In the genomic region with DNA sequence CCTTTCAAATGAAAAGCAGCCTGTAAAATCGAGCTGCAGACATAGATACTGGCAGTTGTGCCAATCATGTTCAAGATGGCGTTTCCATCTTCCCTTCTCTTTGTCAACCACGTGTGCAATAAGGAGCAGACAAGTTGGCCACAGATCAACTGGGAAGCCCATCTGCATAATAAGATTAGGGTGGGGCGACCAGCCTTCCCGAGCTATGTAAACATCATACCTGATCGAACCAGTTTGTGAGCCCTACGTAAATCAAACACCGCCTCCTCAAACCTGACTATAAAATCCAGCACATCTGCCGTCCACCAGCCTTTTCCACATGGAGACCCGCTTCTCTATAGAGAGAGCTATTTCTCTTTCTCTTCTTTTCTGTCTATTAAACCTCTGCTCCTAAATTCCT, we compare ENCODE assay signal across 25 cellular contexts. TPM values are rescaled to one million over a fixed set of nuclear protein-coding genes. Genes with fewer than 3 reads are reported as not detected.
DNase-seq lines count a peak whose midpoint lies in the region; ATAC-seq, FAIRE-seq and TF ChIP-seq lines count a peak whose summit lies in the region.
"Had no signal": no experiment of that assay in that cellular context is flagged by ENCODE, and none has a peak within 500 bp of the region (broad histone marks: within the 10 kb centered on the region; RNA-seq: fewer than 3 reads in every experiment).

No MANE protein-coding gene starts in this region.

- no peaks in the 10 kb centered on the region for H3K9me3 Mint-ChIP-seq in progenitor cell of endocrine pancreas (ENCODE audit: low read depth)
- H3K9me3 Mint-ChIP-seq: activated CD4-positive, alpha-beta T cell treated with anti-CD3 and anti-CD28 coated beads, Interleukin-2, amount 10 ng/mL, durations not matched to agents 7 days and 5 days; activated naive CD8-positive, alpha-beta T cell treated with anti-CD3 and anti-CD28 coated beads for 36 hours; activated T-helper 17 cell treated with anti-CD3 and anti-CD28 coated beads, Interleukin-2, amount 50 U/mL, for 72 hours had no signal

- DNase-seq in HAP-1 (ENCODE audit: low spot score in 2 of 2) = peak; percentile 6 to 56
- peak; percentile 73 for DNase-seq in NCI-H2171 treated with DMSO at 0.1 percent for 48 hours (lab: John Stamatoyannopoulos, UW)
- DNase-seq in K562 (ENCODE audit: extremely low read depth in 1 of 4, low spot score in 3 of 4) = no peak
- DNase-seq in small intestine = peak; percentile 2
- no peak for DNase-seq in NOMO-1 (lab: John Stamatoyannopoulos, UW; ENCODE audit: unreplicated experiment in 2 of 2)
- DNase-seq in NCI-H345 treated with DMSO at 0.1 percent for 48 hours (lab: John Stamatoyannopoulos, UW; ENCODE audit: unreplicated experiment) = no peak
- DNase-seq in progenitor cell of endocrine pancreas (ENCODE audit: low spot score, unreplicated experiment) = no peak
- DNase-seq: activated CD4-positive, alpha-beta T cell treated with anti-CD3 and anti-CD28 coated beads, Interleukin-2, amount 10 ng/mL, durations not matched to agents 7 days and 5 days; activated naive CD8-positive, alpha-beta T cell treated with anti-CD3 and anti-CD28 coated beads for 36 hours; AML-193; cerebellar nuclear complex; effector CD8-positive, alpha-beta T cell; HFFc6; left lung; NCI-H1436; NCI-H345; SHP77; stimulated activated CD4-positive, alpha-beta T cell treated with anti-CD3 and anti-CD28 coated beads, Interleukin-12 subunit alpha, Interleukin-12 subunit beta, amount 100 ng/mL, for 4 hours; T-helper 1 cell; upper lobe of right lung had no signal

- H3K27ac ChIP-seq in K562 (ENCODE audit: extremely low read depth, low read depth, low read length) (no peak overlapping the region), small intestine (ENCODE audit: low read depth in 1 of 2, low read length in 1 of 2) (no peak overlapping the region)
- H3K27ac ChIP-seq: left lung, neural progenitor cell, upper lobe of right lung had no signal

- CTCF ChIA-PET in K562 (lab: Yijun Ruan, JAX; ENCODE audit: low intra/inter-chr PET ratio) = no interaction called here

- H3K36me3 ChIP-seq in HAP-1 (replicated peaks) (no peaks in the 10 kb centered on the region), K562 (ENCODE audit: control insufficient read depth, insufficient read depth, low read length) (no peaks in the 10 kb centered on the region), small intestine (ENCODE audit: control insufficient read depth in 2 of 2, insufficient read depth in 2 of 2, low read length in 2 of 2) (no peaks in the 10 kb centered on the region)
- H3K36me3 ChIP-seq: left lung, neural progenitor cell, upper lobe of right lung had no signal

- H2AFZ ChIP-seq in K562 (ENCODE audit: low read depth, low read length) = 0 out of 2 replicates have a peak overlapping the region, but pooled peaks have one; percentile 37
- H2AFZ ChIP-seq: neural progenitor cell had no signal

- no peak overlapping the region for H3K9ac ChIP-seq in K562 (ENCODE audit: insufficient read depth in 1 of 2, low read depth in 2 of 2, low read length in 2 of 2)
- H3K9ac ChIP-seq: neural progenitor cell had no signal

- no peaks in the 10 kb centered on the region for H3K79me2 ChIP-seq in K562 (ENCODE audit: control insufficient read depth, insufficient read depth, low read length)

- peaks cover 15% of the 10 kb centered on the region for H3K4me1 Mint-ChIP-seq in progenitor cell of endocrine pancreas (ENCODE audit: low read depth)
- H3K4me1 Mint-ChIP-seq: activated naive CD8-positive, alpha-beta T cell treated with anti-CD3 and anti-CD28 coated beads for 36 hours; activated T-helper 17 cell treated with anti-CD3 and anti-CD28 coated beads, Interleukin-2, amount 50 U/mL, for 72 hours had no signal

- TF ChIP-seq RAD21 in K562 (CRISPR knock-in tag; conservative IDR thresholded peaks at IDR 0.05 in 1 of 2, IDR thresholded peaks at IDR 0.05 in 1 of 2) = no peak

- 0% methylated on average over 10 of the region's 10 CpGs for WGBS in K562 (ENCODE audit: insufficient coverage, low coverage, missing lambda C conversion rate)
- 33 to 63% (median 53%) methylated on average over 10 of the region's 10 CpGs for WGBS in small intestine, 3 donors

- H3K4me1 ChIP-seq in HAP-1 (peaks cover 12% of the 10 kb centered on the region), K562 (replicated peaks in 1 of 2; ENCODE audit: control insufficient read depth in 2 of 2, insufficient read depth in 2 of 2, low read length in 2 of 2) (no peaks in the 10 kb centered on the region), small intestine (ENCODE audit: control insufficient read depth in 2 of 2, insufficient read depth in 1 of 2, low read depth in 1 of 2, low read length in 1 of 2) (no peaks in the 10 kb centered on the region)
- H3K4me1 ChIP-seq: left lung, neural progenitor cell, upper lobe of right lung had no signal

- FAIRE-seq in K562 (lab: Jason Lieb, UNC) (no peak), small intestine (lab: Jason Lieb, UNC) (no peak)
- FAIRE-seq: G401.6 had no signal

- no peak overlapping the region for H3K4me2 ChIP-seq in K562 (ENCODE audit: insufficient read depth, low read length)
- H3K4me2 ChIP-seq: neural progenitor cell had no signal

- TF ChIP-seq POLR2A in K562 (conservative IDR thresholded peaks at IDR 0.05) = no peak

- POLR2A ChIA-PET in K562 (lab: Yijun Ruan, JAX) = interaction anchor here (1.1 kb wide), 1 partner anchor 168 kb away, joined by 4 read pairs; no protein-coding TSS in a partner anchor

- H3K4me3 ChIP-seq in HAP-1 = no peak overlapping the region
- no peak overlapping the region for H3K4me3 ChIP-seq in K562
- H3K4me3 ChIP-seq in small intestine (ENCODE audit: low read depth in 1 of 2, low read length in 2 of 2) = no peak overlapping the region
- H3K4me3 ChIP-seq: left lung, neural progenitor cell, upper lobe of right lung had no signal

- H3K27me3 ChIP-seq in HAP-1 (ENCODE audit: low read depth) (no peaks in the 10 kb centered on the region), K562 (ENCODE audit: control insufficient read depth in 2 of 2, insufficient read depth in 2 of 2, low read length in 2 of 2) (no peaks in the 10 kb centered on the region), small intestine (ENCODE audit: control insufficient read depth in 2 of 2, insufficient read depth in 2 of 2, low read length in 2 of 2) (no peaks in the 10 kb centered on the region)
- H3K27me3 ChIP-seq: left lung, neural progenitor cell, upper lobe of right lung had no signal

- H3K36me3 Mint-ChIP-seq in progenitor cell of endocrine pancreas (ENCODE audit: insufficient read depth) = no peaks in the 10 kb centered on the region
- H3K36me3 Mint-ChIP-seq: activated naive CD8-positive, alpha-beta T cell treated with anti-CD3 and anti-CD28 coated beads for 36 hours had no signal

- intact Hi-C loops in K562 (cut with micrococcal nuclease) = no loop called here

- BruUV-seq in K562 (replicated peaks; lab: Mats Ljungman, UMichigan) = no TSS peak

- no peaks in the 10 kb centered on the region for H4K20me1 ChIP-seq in K562 (replicated peaks; ENCODE audit: control insufficient read depth, insufficient read depth, low read length)

- H3K4me3 Mint-ChIP-seq in progenitor cell of endocrine pancreas (ENCODE audit: low read depth) = no peak overlapping the region
- H3K4me3 Mint-ChIP-seq: activated CD4-positive, alpha-beta T cell treated with anti-CD3 and anti-CD28 coated beads, Interleukin-2, amount 10 ng/mL, durations not matched to agents 7 days and 5 days; activated naive CD8-positive, alpha-beta T cell treated with anti-CD3 and anti-CD28 coated beads for 36 hours; activated T-helper 17 cell treated with anti-CD3 and anti-CD28 coated beads, Interleukin-2, amount 50 U/mL, for 72 hours; HFFc6; neural progenitor cell had no signal

- in situ Hi-C loops in HAP-1 (cut with MboI; ENCODE audit: low sequenced_read_pairs) (no loop called here), K562 (cut with MboI) (no loop called here)

- H3K27ac Mint-ChIP-seq in progenitor cell of endocrine pancreas = no peak overlapping the region
- H3K27ac Mint-ChIP-seq: activated CD4-positive, alpha-beta T cell treated with anti-CD3 and anti-CD28 coated beads, Interleukin-2, amount 10 ng/mL, durations not matched to agents 7 days and 5 days; activated naive CD8-positive, alpha-beta T cell treated with anti-CD3 and anti-CD28 coated beads for 36 hours; activated T-helper 17 cell treated with anti-CD3 and anti-CD28 coated beads, Interleukin-2, amount 50 U/mL, for 72 hours; HFFc6; neural progenitor cell had no signal

- TF ChIP-seq CTCF in K562 (IDR thresholded peaks at IDR 0.05 in 2 of 3, conservative IDR thresholded peaks at IDR 0.05 in 1 of 3; ENCODE audit: insufficient read depth in 2 of 3, low read depth in 1 of 3, low read length in 3 of 3) (no peak), progenitor cell of endocrine pancreas (IDR thresholded peaks at IDR 0.05; ENCODE audit: unreplicated experiment) (no peak)

- H3K9me1 ChIP-seq in K562 (ENCODE audit: control insufficient read depth, insufficient read depth, low read length) = no peaks in the 10 kb centered on the region

- no peaks in the 10 kb centered on the region for H3K9me3 ChIP-seq in HAP-1
- H3K9me3 ChIP-seq in K562 (replicated peaks; ENCODE audit: control insufficient read depth, insufficient read depth, low read depth, low read length) = no peaks in the 10 kb centered on the region
- H3K9me3 ChIP-seq in small intestine (ENCODE audit: control insufficient read depth, low read depth) = no peaks in the 10 kb centered on the region
- H3K9me3 ChIP-seq: left lung, upper lobe of right lung had no signal

- TF ChIP-seq EP300 in K562 (IDR thresholded peaks at IDR 0.05; ENCODE audit: low read length) = no peak

- ATAC-seq in K562 = no peak
- ATAC-seq: activated T-helper 17 cell treated with anti-CD3 and anti-CD28 coated beads, Interleukin-2, amount 50 U/mL, for 72 hours; left lung; upper lobe of right lung had no signal

- H3K27me3 Mint-ChIP-seq in progenitor cell of endocrine pancreas = no peaks in the 10 kb centered on the region
- H3K27me3 Mint-ChIP-seq: activated naive CD8-positive, alpha-beta T cell treated with anti-CD3 and anti-CD28 coated beads for 36 hours had no signal

RNA-seq across cellular contexts. Expression of gene TRIM42, which starts 37.2 kb away (rescaled TPM):
- total RNA-seq in K562 (2011; cell fraction: chromatin; rRNA removed; ENCODE audit: low replicate concordance) = not detected in 2 replicates
- total RNA-seq in K562 (2011; cell fraction: nucleolus; rRNA removed) = not detected in 2 replicates
- total RNA-seq in K562 (2011; cell fraction: nucleoplasm; rRNA removed) = not detected in 2 replicates
- total RNA-seq in K562 (2014; rRNA removed) (not detected in 2 replicates), K562 (2014; rRNA removed; fragmentation: Illumina TruSeq; extraction: Trizol) (not detected in 2 replicates), K562 (2015; rRNA removed; fragmentation: Illumina TruSeq; extraction: Trizol) (not detected in 2 replicates), K562 (2021) (not detected in 2 replicates), progenitor cell of endocrine pancreas (not detected in 2 replicates)
- polyA plus RNA-seq in K562 (2011; rRNA removed) (not detected in 2 replicates), K562 (2014; fragmentation: Illumina TruSeq; extraction: Trizol) (not detected in 2 replicates), K562 (2014; fragmentation: Nextera tagmentation; extraction: Ambion mirVana) (not detected), K562 (2014; rRNA removed) (not detected in 2 replicates), small intestine (not detected)
- not detected in 2 replicates for polyA plus RNA-seq in K562 (2011; cell fraction: cytosol; rRNA removed)
- polyA plus RNA-seq in K562 (2011; cell fraction: nucleus; rRNA removed) = not detected in 2 replicates
- polyA plus RNA-seq in K562 (2012) = not detected in 2 replicates
- not detected in 2 replicates for polyA minus RNA-seq in K562 (2011; rRNA and poly(A)+ RNA removed)
- polyA minus RNA-seq in K562 (2011; cell fraction: cytosol; rRNA and poly(A)+ RNA removed) = not detected in 2 replicates
- not detected in 2 replicates for polyA minus RNA-seq in K562 (2011; cell fraction: nucleus; rRNA and poly(A)+ RNA removed)
- total RNA-seq: activated CD4-positive, alpha-beta T cell treated with anti-CD3 and anti-CD28 coated beads, Interleukin-2, amount 10 ng/mL, durations not matched to agents 7 days and 5 days; activated naive CD8-positive, alpha-beta T cell treated with anti-CD3 and anti-CD28 coated beads for 36 hours; activated T-helper 17 cell treated with anti-CD3 and anti-CD28 coated beads, Interleukin-2, amount 50 U/mL, for 72 hours; fibroblast of lung; HFFc6; left lung; mononuclear cell; upper lobe of right lung had no signal
- polyA plus RNA-seq: fibroblast of lung had no signal

Comparison
In these comparisons a context has a peak if more than half of its experiments do, and no peak if none do; other contexts are left out.
1. DNase-seq: peak in HAP-1 (2 of 2), NCI-H2171 treated with DMSO at 0.1 percent for 48 hours (single experiment) and small intestine (single experiment); none in K562 (0 of 4), NOMO-1 (0 of 2), NCI-H345 treated with DMSO at 0.1 percent for 48 hours (single experiment) and progenitor cell of endocrine pancreas (single experiment).